In genomic region chr2:104938226-104938941, GRCh38 we compare ENCODE assay signal across 11 cellular contexts.
DNase-seq lines count a peak whose midpoint lies in the region; ATAC-seq, FAIRE-seq and TF ChIP-seq lines count a peak whose summit lies in the region.
"Had no signal": no experiment of that assay in that cellular context is flagged by ENCODE, and none has a peak within 500 bp of the region (broad histone marks: within the 10 kb centered on the region; RNA-seq: fewer than 3 reads in every experiment).

No MANE protein-coding gene starts in this region.

- peak in 1 of 2 donors; percentile 7 for DNase-seq in memory B cell (ENCODE audit: low spot score in 2 of 2)
- no peak for DNase-seq in psoas muscle
- no peak for DNase-seq in activated gamma-delta T cell (lab: John Stamatoyannopoulos, UW)
- no peak for DNase-seq in HepG2 (ENCODE audit: low spot score)
- no peak for DNase-seq in foreskin melanocyte
- DNase-seq: central memory CD4-positive, alpha-beta T cell; T-helper 9 cell; tibial artery had no signal

- H4K20me1 ChIP-seq in HepG2 (ENCODE audit: insufficient read depth, low read length), result no peaks in the 10 kb centered on the region

- H3K4me1 ChIP-seq in psoas muscle, result no peaks in the 10 kb centered on the region
- H3K4me1 ChIP-seq in HepG2 (ENCODE audit: insufficient read depth, low read length), result peaks cover 8% of the 10 kb centered on the region; the same call in 1 of the 2 replicates
- H3K4me1 ChIP-seq: tibial artery had no signal

- 67 to 71% (median 70%) methylated on average over 10 of the region's 10 CpGs for WGBS in psoas muscle, 3 donors
- WGBS in HepG2 (ENCODE audit: low lambda C conversion rate), result 44% methylated on average over 10 of the region's 10 CpGs

- H3K27me3 ChIP-seq in psoas muscle (ENCODE audit: insufficient read depth in 3 of 3, low read length in 2 of 3), result peaks cover 0 to 1% (median 0%) of the 10 kb centered on the region in 3 donors
- peaks cover 0 to 32% of the 10 kb centered on the region in 2 experiments; a peak in 3 of 5 replicates for H3K27me3 ChIP-seq in HepG2 (ENCODE audit: control insufficient read depth in 1 of 2, insufficient read depth in 2 of 2, low read length in 2 of 2)

- no peaks in the 10 kb centered on the region for H3K36me3 ChIP-seq in psoas muscle (ENCODE audit: insufficient read depth in 1 of 2, low read depth in 1 of 2)
- no peaks in the 10 kb centered on the region for H3K36me3 ChIP-seq in HepG2 (replicated peaks in 1 of 2; ENCODE audit: control insufficient read depth in 1 of 2, insufficient read depth in 2 of 2, low read length in 2 of 2)
- H3K36me3 ChIP-seq: tibial artery had no signal

- no peak for FAIRE-seq in HepG2 (lab: Jason Lieb, UNC)

- TF ChIP-seq CTCF in psoas muscle (IDR thresholded peaks at IDR 0.05) (no peak), HepG2 (CRISPR knock-in tag; IDR thresholded peaks at IDR 0.05) (no peak)

- POLR2A ChIA-PET in HepG2 (lab: Yijun Ruan, JAX), result no interaction called here

- no peak overlapping the region for H3K9ac ChIP-seq in HepG2 (ENCODE audit: insufficient read depth, low read depth, low read length)

- TF ChIP-seq EP300 in HepG2 (IDR thresholded peaks at IDR 0.05; ENCODE audit: low read depth in 2 of 2, low read length in 2 of 2) (no peak), HepG2 (CRISPR knock-in tag; IDR thresholded peaks at IDR 0.05; ENCODE audit: borderline replicate concordance) (no peak)

- H3K4me3 Mint-ChIP-seq in memory B cell, result peak overlapping the region; percentile 79

- in situ Hi-C loops in HepG2 (cut with HindIII; ENCODE audit: extremely low pct_ligation_motif_present, low pct_unique_long_range_greater_than_20kb), result loop anchor here (25.0 kb wide), 1 partner anchor 1776 kb away; no protein-coding TSS in a partner anchor

- CTCF ChIA-PET in HepG2 (lab: Yijun Ruan, JAX; ENCODE audit: low intra/inter-chr PET ratio, low total read pairs), result no interaction called here

- intact Hi-C loops in psoas muscle (cut with DNase I) (no loop called here), HepG2 (cut with micrococcal nuclease; ENCODE audit: unreplicated experiment) (no loop called here)

- no TSS peak for BruUV-seq in HepG2 (replicated peaks; lab: Mats Ljungman, UMichigan)

- ATAC-seq in GM18498 (IDR thresholded peaks at IDR 0.05; ENCODE audit: unreplicated experiment) (peak; percentile 95), GM21367 (IDR thresholded peaks at IDR 0.05; ENCODE audit: unreplicated experiment) (peak; percentile 85), HG03159 (IDR thresholded peaks at IDR 0.05; ENCODE audit: unreplicated experiment) (peak; percentile 95), memory B cell (ENCODE audit: low read depth) (peak; percentile 92), psoas muscle (no peak), HepG2 (no peak)

- H3K79me2 ChIP-seq in HepG2 (ENCODE audit: insufficient read depth, low read length), result no peaks in the 10 kb centered on the region

- H2AFZ ChIP-seq in HepG2 (ENCODE audit: low read length), result no peak overlapping the region

- H3K9me3 ChIP-seq in psoas muscle (no peaks in the 10 kb centered on the region), HepG2 (ENCODE audit: low read length) (no peaks in the 10 kb centered on the region)
- H3K9me3 ChIP-seq: tibial artery had no signal

- no peaks in the 10 kb centered on the region for H3K9me3 Mint-ChIP-seq in memory B cell

- H3K36me3 Mint-ChIP-seq in memory B cell, result no peaks in the 10 kb centered on the region

- TF ChIP-seq RAD21 in HepG2 (CRISPR knock-in tag; IDR thresholded peaks at IDR 0.05), result no peak

- H3K4me2 ChIP-seq in HepG2 (ENCODE audit: low read depth, low read length), result no peak overlapping the region

- H3K4me1 Mint-ChIP-seq in memory B cell, result peaks cover 11% of the 10 kb centered on the region

- no peaks in the 10 kb centered on the region for H3K27me3 Mint-ChIP-seq in memory B cell

- TF ChIP-seq POLR2A in HepG2 (IDR thresholded peaks at IDR 0.05; ENCODE audit: insufficient read depth in 1 of 2, low read depth in 2 of 2, low read length in 2 of 2), result no peak

- no peak overlapping the region for H3K27ac ChIP-seq in psoas muscle
- H3K27ac ChIP-seq in HepG2 (ENCODE audit: extremely low read length, insufficient read depth, low read length), result no peak overlapping the region
- H3K27ac ChIP-seq: tibial artery had no signal

- H3K4me3 ChIP-seq in psoas muscle (no peak overlapping the region), HepG2 (replicated peaks in 1 of 3; ENCODE audit: insufficient read depth in 1 of 3, low read depth in 2 of 3, low read length in 3 of 3) (no peak overlapping the region)
- H3K4me3 ChIP-seq: tibial artery had no signal

- H3K27ac Mint-ChIP-seq in memory B cell, result no peak overlapping the region

TF ChIP-seq in HepG2, 621 proteins besides CTCF, POLR2A, EP300 and RAD21:
- no peak for TF ChIP-seq ZNF713 (CRISPR knock-in tag; IDR thresholded peaks at IDR 0.05)
- no peak for TF ChIP-seq AKAP8 (CRISPR knock-in tag; IDR thresholded peaks at IDR 0.05)
- TF ChIP-seq ZNF615 (CRISPR knock-in tag; IDR thresholded peaks at IDR 0.05; ENCODE audit: borderline replicate concordance), result no peak
- no peak for TF ChIP-seq ZNF354B (CRISPR knock-in tag; IDR thresholded peaks at IDR 0.05)
- no peak for TF ChIP-seq MTF2 (CRISPR knock-in tag; IDR thresholded peaks at IDR 0.05; ENCODE audit: borderline replicate concordance)
- TF ChIP-seq ZNF572 (CRISPR knock-in tag; IDR thresholded peaks at IDR 0.05), result no peak
- no peak for TF ChIP-seq SIN3B (IDR thresholded peaks at IDR 0.05; ENCODE audit: low read length)
- TF ChIP-seq TFDP2 (CRISPR knock-in tag; IDR thresholded peaks at IDR 0.05), result no peak
- TF ChIP-seq ZSCAN9 (CRISPR knock-in tag; IDR thresholded peaks at IDR 0.05; ENCODE audit: borderline replicate concordance), result no peak

Comparison
In these comparisons a context has a peak if more than half of its experiments do, and no peak if none do; other contexts are left out.
1. ATAC-seq: peak in GM18498 (single experiment), GM21367 (single experiment), HG03159 (single experiment) and memory B cell (single experiment); none in psoas muscle (0 of 4) and HepG2 (single experiment).